18 cellular contexts compared by ENCODE assay signal in genomic region chr16:1315081-1316032, GRCh38. TPM values are rescaled to one million over a fixed set of nuclear protein-coding genes. Genes with fewer than 3 reads are reported as not detected.
DNase-seq lines count a peak whose midpoint lies in the region; ATAC-seq, FAIRE-seq and TF ChIP-seq lines count a peak whose summit lies in the region.
"Had no signal": no experiment of that assay in that cellular context is flagged by ENCODE, and none has a peak within 500 bp of the region (broad histone marks: within the 10 kb centered on the region; RNA-seq: fewer than 3 reads in every experiment).

No MANE protein-coding gene starts in this region.

- peaks cover 59% of the 10 kb centered on the region for H3K79me2 ChIP-seq in HepG2 (ENCODE audit: insufficient read depth, low read length)

- H3K4me3 ChIP-seq in HepG2 (replicated peaks in 1 of 3; ENCODE audit: insufficient read depth in 1 of 3, low read depth in 2 of 3, low read length in 3 of 3) (no peak overlapping the region), right lobe of liver (no peak overlapping the region), neuronal stem cell (ENCODE audit: low read length in 2 of 2) (no peak overlapping the region), Peyer's patch (no peak overlapping the region)
- H3K4me3 ChIP-seq: A549 had no signal

- H4K20me1 ChIP-seq in HepG2 (ENCODE audit: insufficient read depth, low read length), result peaks cover 51% of the 10 kb centered on the region

- in situ Hi-C loops in HepG2 (cut with HindIII; ENCODE audit: extremely low pct_ligation_motif_present, low pct_unique_long_range_greater_than_20kb), result no loop called here

- ATAC-seq in HepG2, result no peak
- no peak for ATAC-seq in right lobe of liver
- no peak for ATAC-seq in T-helper 17 cell
- ATAC-seq: A549, HCT116 had no signal

- no peak for TF ChIP-seq EP300 in HepG2 (IDR thresholded peaks at IDR 0.05; ENCODE audit: low read depth in 2 of 2, low read length in 2 of 2)
- TF ChIP-seq EP300 in HepG2 (CRISPR knock-in tag; IDR thresholded peaks at IDR 0.05; ENCODE audit: borderline replicate concordance), result no peak

- no peaks in the 10 kb centered on the region for H3K27me3 Mint-ChIP-seq in T-helper 17 cell
- H3K27me3 Mint-ChIP-seq: CD4-positive, alpha-beta memory T cell had no signal

- H2BK12ac ChIP-seq in neuronal stem cell (ENCODE audit: low read length), result no peak overlapping the region

- CTCF ChIA-PET in HepG2 (lab: Yijun Ruan, JAX; ENCODE audit: low intra/inter-chr PET ratio, low total read pairs), result no interaction called here

- H3K27me3 ChIP-seq in HepG2 (ENCODE audit: control insufficient read depth in 1 of 2, insufficient read depth in 2 of 2, low read length in 2 of 2) (no peaks in the 10 kb centered on the region; a peak in 2 of 5 replicates), right lobe of liver (no peaks in the 10 kb centered on the region), neuronal stem cell (ENCODE audit: control insufficient read depth in 3 of 3, insufficient read depth in 3 of 3, low read depth in 1 of 3, low read length in 3 of 3) (no peaks in the 10 kb centered on the region), Peyer's patch (no peaks in the 10 kb centered on the region)
- H3K27me3 ChIP-seq: BE2C had no signal

- BruUV-seq in HepG2 (replicated peaks; lab: Mats Ljungman, UMichigan), result no TSS peak

- H3K27ac Mint-ChIP-seq in T-helper 17 cell, result peak overlapping the region; percentile 41

- TF ChIP-seq RAD21 in HepG2 (CRISPR knock-in tag; IDR thresholded peaks at IDR 0.05), result no peak

- H2AK5ac ChIP-seq in neuronal stem cell (ENCODE audit: low read depth, low read length), result no peak overlapping the region

- no peak overlapping the region for H3K4me2 ChIP-seq in HepG2 (ENCODE audit: low read depth, low read length)
- H3K4me2 ChIP-seq in neuronal stem cell (ENCODE audit: insufficient read depth, low read length, poor library complexity, severe bottlenecking), result no peak overlapping the region
- H3K4me2 ChIP-seq: A549 had no signal

- H2BK120ac ChIP-seq in neuronal stem cell (ENCODE audit: low read depth, low read length), result no peak overlapping the region

- TF ChIP-seq POLR2A in HepG2 (IDR thresholded peaks at IDR 0.05; ENCODE audit: insufficient read depth in 1 of 2, low read depth in 2 of 2, low read length in 2 of 2) (no peak), right lobe of liver (IDR thresholded peaks at IDR 0.05) (no peak), Peyer's patch (IDR thresholded peaks at IDR 0.05) (no peak)

- peaks cover 3% of the 10 kb centered on the region for H3K36me3 Mint-ChIP-seq in T-helper 17 cell (ENCODE audit: low read depth)

- no peak for DNase-seq in HepG2 (ENCODE audit: low spot score)
- DNase-seq in right lobe of liver, result no peak
- DNase-seq in T-helper 17 cell, result no peak
- DNase-seq in neuronal stem cell (ENCODE audit: low spot score), result no peak
- DNase-seq in NCI-H748 treated with DMSO at 0.1 percent for 48 hours (lab: John Stamatoyannopoulos, UW), result no peak
- DNase-seq in foreskin melanocyte, result no peak
- DNase-seq in Peyer's patch, result no peak
- DNase-seq: BE2C; CD4-positive, alpha-beta memory T cell; DMS79 had no signal

- no peak overlapping the region for H3K14ac ChIP-seq in neuronal stem cell (ENCODE audit: low read length)

- TF ChIP-seq CTCF in HepG2 (CRISPR knock-in tag; IDR thresholded peaks at IDR 0.05) (no peak), right lobe of liver (IDR thresholded peaks at IDR 0.05) (no peak), Peyer's patch (IDR thresholded peaks at IDR 0.05) (no peak)

- H3K9me3 ChIP-seq in HepG2 (ENCODE audit: low read length) (no peaks in the 10 kb centered on the region), right lobe of liver (no peaks in the 10 kb centered on the region), T-helper 17 cell (ENCODE audit: control insufficient read depth, low read length, poor library complexity, severe bottlenecking) (no peaks in the 10 kb centered on the region), neuronal stem cell (replicated peaks in 1 of 2; ENCODE audit: control insufficient read depth in 2 of 2, insufficient read depth in 1 of 2, low read depth in 1 of 2, low read length in 2 of 2) (peaks cover 0 to 2% of the 10 kb centered on the region in 2 donors), Peyer's patch (no peaks in the 10 kb centered on the region)
- H3K9me3 ChIP-seq: A549, BE2C had no signal

- no peak overlapping the region for H2BK15ac ChIP-seq in neuronal stem cell (ENCODE audit: low read length)

- peaks cover 49% of the 10 kb centered on the region for H3K79me1 ChIP-seq in neuronal stem cell (ENCODE audit: low read depth, low read length)

- no peak overlapping the region for H4K8ac ChIP-seq in neuronal stem cell (ENCODE audit: low read depth, low read length)

- H3K4me1 ChIP-seq in HepG2 (ENCODE audit: insufficient read depth, low read length) (peaks cover 20% of the 10 kb centered on the region), right lobe of liver (peaks cover 0 to 23% (median 11%) of the 10 kb centered on the region in 4 donors), neuronal stem cell (ENCODE audit: control insufficient read depth in 2 of 2, insufficient read depth in 1 of 2, low read depth in 1 of 2, low read length in 2 of 2) (peaks cover 11 to 13% of the 10 kb centered on the region in 2 donors), Peyer's patch (peaks cover 8 to 36% (median 21%) of the 10 kb centered on the region in 4 donors)
- H3K4me1 ChIP-seq: BE2C had no signal

- H4K91ac ChIP-seq in neuronal stem cell (ENCODE audit: low read depth, low read length, poor library complexity), result no peak overlapping the region

- H3K27ac ChIP-seq in HepG2 (ENCODE audit: extremely low read length, insufficient read depth, low read length) (no peak overlapping the region), right lobe of liver (no peak overlapping the region), neuronal stem cell (replicated peaks; ENCODE audit: low read length) (no peak overlapping the region), Peyer's patch (no peak overlapping the region)
- H3K27ac ChIP-seq: A549, C4-2B, HL-60 had no signal

- H3K9ac ChIP-seq in HepG2 (ENCODE audit: insufficient read depth, low read depth, low read length), result no peak overlapping the region
- peak overlapping the region; percentile 12 for H3K9ac ChIP-seq in neuronal stem cell (ENCODE audit: low read depth, low read length, poor library complexity)

- H3K4ac ChIP-seq in neuronal stem cell (ENCODE audit: low read length), result no peak overlapping the region

- FAIRE-seq in HepG2 (lab: Jason Lieb, UNC), result no peak
- FAIRE-seq: A549, GM19239 had no signal

- intact Hi-C loops in HepG2 (cut with micrococcal nuclease; ENCODE audit: unreplicated experiment) (no loop called here), right lobe of liver (cut with DNase I) (no loop called here)

- peak overlapping the region; percentile 55 for H3K23ac ChIP-seq in neuronal stem cell (ENCODE audit: low read depth, low read length, poor library complexity)

- POLR2A ChIA-PET in HepG2 (lab: Yijun Ruan, JAX), result interaction anchor here (0.9 kb wide), 1 partner anchor 11 kb away, joined by 3 read pairs; no protein-coding TSS in a partner anchor

- peaks cover 11% of the 10 kb centered on the region for H3K4me1 Mint-ChIP-seq in T-helper 17 cell

- H3K4me3 Mint-ChIP-seq in T-helper 17 cell, result no peak overlapping the region

- 96% methylated on average over 37 of the region's 46 CpGs for WGBS in HepG2 (ENCODE audit: low lambda C conversion rate)
- WGBS in right lobe of liver (ENCODE audit: insufficient coverage, low coverage, low lambda C conversion rate, missing lambda C conversion rate), result 0% methylated on average over 1 of the region's 46 CpGs
- no CpG with 5 or more reads among the region's 46 CpGs for WGBS in neuronal stem cell (ENCODE audit: extremely low coverage in 2 of 2, insufficient read length in 2 of 2, insufficient replicate concordance in 1 of 2), 2 donors

- peaks cover 49 to 82% of the 10 kb centered on the region in 2 experiments; a peak in 4 of 5 replicates for H3K36me3 ChIP-seq in HepG2 (replicated peaks in 1 of 2; ENCODE audit: control insufficient read depth in 1 of 2, insufficient read depth in 2 of 2, low read length in 2 of 2)
- peaks cover 0 to 70% (median 36%) of the 10 kb centered on the region in 4 donors for H3K36me3 ChIP-seq in right lobe of liver
- peaks cover 75 to 99% of the 10 kb centered on the region in 2 donors for H3K36me3 ChIP-seq in neuronal stem cell (replicated peaks in 1 of 2; ENCODE audit: control insufficient read depth in 2 of 2, insufficient read depth in 2 of 2, low read length in 2 of 2)
- peaks cover 0 to 70% (median 0%) of the 10 kb centered on the region in 3 donors for H3K36me3 ChIP-seq in Peyer's patch

- H2AFZ ChIP-seq in HepG2 (ENCODE audit: low read length), result no peak overlapping the region
- H2AFZ ChIP-seq in neuronal stem cell (ENCODE audit: low read length), result no peak overlapping the region

- peak overlapping the region; percentile 24 for H2BK5ac ChIP-seq in neuronal stem cell (ENCODE audit: low read length)

- H3K18ac ChIP-seq in neuronal stem cell (ENCODE audit: low read length), result no peak overlapping the region

RNA-seq across cellular contexts. Expression of gene UBE2I, which starts 5.9 kb away (rescaled TPM):
- 75.8 and 87.9 TPM in 2 replicates for total RNA-seq in HepG2 (2016; rRNA removed; fragmentation: Illumina TruSeq; extraction: Trizol)
- 35.5 and 39.4 TPM in 2 replicates for total RNA-seq in HepG2 (2016; cell fraction: cytosol; rRNA removed; fragmentation: Illumina TruSeq; extraction: Trizol; ENCODE audit: low read depth)
- 66.6 and 79.8 TPM in 2 replicates for total RNA-seq in HepG2 (2016; cell fraction: insoluble cytoplasmic fraction; rRNA removed; fragmentation: Illumina TruSeq; extraction: Trizol)
- 55.4 and 63.3 TPM in 2 replicates for total RNA-seq in HepG2 (2016; cell fraction: membrane; rRNA removed; fragmentation: Illumina TruSeq; extraction: Trizol)
- 41.5 and 41.7 TPM in 2 replicates for total RNA-seq in HepG2 (2016; cell fraction: nucleus; rRNA removed; fragmentation: Illumina TruSeq; extraction: Trizol)
- polyA plus RNA-seq in HepG2 (2011; rRNA removed), result 79.5 and 98.9 TPM in 2 replicates
- polyA plus RNA-seq in HepG2 (2011; cell fraction: cytosol; rRNA removed), result 57.9 and 77.8 TPM in 2 replicates
- 115 and 128 TPM in 2 replicates for polyA plus RNA-seq in HepG2 (2011; cell fraction: nucleus; rRNA removed)
- polyA plus RNA-seq in HepG2 (2012), result 91.6 and 108 TPM in 2 replicates
- polyA plus RNA-seq in HepG2 (2016; cell fraction: cytosol; fragmentation: Illumina TruSeq; extraction: Trizol; ENCODE audit: low read depth), result 94.9 and 118 TPM in 2 replicates
- polyA plus RNA-seq in HepG2 (2016; cell fraction: insoluble cytoplasmic fraction; fragmentation: Illumina TruSeq; extraction: Trizol; ENCODE audit: low read depth), result 181 and 205 TPM in 2 replicates
- polyA plus RNA-seq in HepG2 (2016; cell fraction: membrane; fragmentation: Illumina TruSeq; extraction: Trizol; ENCODE audit: low read depth), result 118 and 119 TPM in 2 replicates
- polyA plus RNA-seq in HepG2 (2016; cell fraction: nucleus; fragmentation: Illumina TruSeq; extraction: Trizol; ENCODE audit: insufficient read depth, low read depth), result 163 and 194 TPM in 2 replicates
- 39.2 and 48.3 TPM in 2 replicates for polyA minus RNA-seq in HepG2 (2011; rRNA and poly(A)+ RNA removed; ENCODE audit: low replicate concordance)
- 54.8 and 55.8 TPM in 2 replicates for polyA minus RNA-seq in HepG2 (2011; cell fraction: cytosol; rRNA and poly(A)+ RNA removed)
- polyA minus RNA-seq in HepG2 (2011; cell fraction: nucleus; rRNA and poly(A)+ RNA removed), result 63.8 and 72.6 TPM in 2 replicates
- 10 to 100 TPM; 25.0 to 48.0 (median 39.3) TPM for total RNA-seq in right lobe of liver
- total RNA-seq in T-helper 17 cell, result 100 to 1,000 TPM; 233 to 249 TPM
- polyA plus RNA-seq in neuronal stem cell (2013, experiment 1 of 2), result 253 TPM
- 258 TPM for polyA plus RNA-seq in neuronal stem cell (2013, experiment 2 of 2)
- 100 to 1,000 TPM in 3 of 4 donors, 10 to 100 TPM in 1; 54.1 to 119 (median 107) TPM for total RNA-seq in Peyer's patch

RNA-seq across cellular contexts. Expression of gene BAIAP3, which starts 18.1 kb away (rescaled TPM):
- 2.0 and 3.2 TPM in 2 replicates for total RNA-seq in HepG2 (2016; rRNA removed; fragmentation: Illumina TruSeq; extraction: Trizol)
- total RNA-seq in HepG2 (2016; cell fraction: cytosol; rRNA removed; fragmentation: Illumina TruSeq; extraction: Trizol; ENCODE audit: low read depth), result 0.40 and 0.79 TPM in 2 replicates
- total RNA-seq in HepG2 (2016; cell fraction: insoluble cytoplasmic fraction; rRNA removed; fragmentation: Illumina TruSeq; extraction: Trizol), result 1.2 and 2.4 TPM in 2 replicates
- total RNA-seq in HepG2 (2016; cell fraction: membrane; rRNA removed; fragmentation: Illumina TruSeq; extraction: Trizol), result 0.80 and 1.3 TPM in 2 replicates
- 2.8 and 4.0 TPM in 2 replicates for total RNA-seq in HepG2 (2016; cell fraction: nucleus; rRNA removed; fragmentation: Illumina TruSeq; extraction: Trizol)
- 5.7 and 9.1 TPM in 2 replicates for polyA plus RNA-seq in HepG2 (2011; rRNA removed)
- 2.2 and 2.3 TPM in 2 replicates for polyA plus RNA-seq in HepG2 (2011; cell fraction: cytosol; rRNA removed)
- 91.6 and 123 TPM in 2 replicates for polyA plus RNA-seq in HepG2 (2011; cell fraction: nucleus; rRNA removed)
- polyA plus RNA-seq in HepG2 (2012), result 3.7 and 4.3 TPM in 2 replicates
- polyA plus RNA-seq in HepG2 (2016; cell fraction: cytosol; fragmentation: Illumina TruSeq; extraction: Trizol; ENCODE audit: low read depth), result 0.31 and 0.35 TPM in 2 replicates
- polyA plus RNA-seq in HepG2 (2016; cell fraction: insoluble cytoplasmic fraction; fragmentation: Illumina TruSeq; extraction: Trizol; ENCODE audit: low read depth), result 1.0 and 2.5 TPM in 2 replicates
- 0.46 and 0.62 TPM in 2 replicates for polyA plus RNA-seq in HepG2 (2016; cell fraction: membrane; fragmentation: Illumina TruSeq; extraction: Trizol; ENCODE audit: low read depth)
- 5.9 and 9.4 TPM in 2 replicates for polyA plus RNA-seq in HepG2 (2016; cell fraction: nucleus; fragmentation: Illumina TruSeq; extraction: Trizol; ENCODE audit: insufficient read depth, low read depth)
- polyA minus RNA-seq in HepG2 (2011; rRNA and poly(A)+ RNA removed; ENCODE audit: low replicate concordance), result 0.40 and 7.9 TPM in 2 replicates
- 2.1 and 2.6 TPM in 2 replicates for polyA minus RNA-seq in HepG2 (2011; cell fraction: cytosol; rRNA and poly(A)+ RNA removed)
- 12.2 and 20.9 TPM in 2 replicates for polyA minus RNA-seq in HepG2 (2011; cell fraction: nucleus; rRNA and poly(A)+ RNA removed)
- total RNA-seq in right lobe of liver, result 1 to 10 TPM; 5.4 to 7.6 (median 5.8) TPM
- total RNA-seq in T-helper 17 cell, result 10 to 100 TPM; 11.8 to 20.0 TPM
- 3.1 TPM for polyA plus RNA-seq in neuronal stem cell (2013, experiment 1 of 2)
- polyA plus RNA-seq in neuronal stem cell (2013, experiment 2 of 2), result 2.9 TPM
- 100 to 1,000 TPM in 1 of 4 donors, 10 to 100 TPM in 3; 17.9 to 160 (median 29.0) TPM for total RNA-seq in Peyer's patch

RNA-seq across cellular contexts. Expression of gene TSR3, which starts 36.3 kb away (rescaled TPM):
- total RNA-seq in HepG2 (2016; rRNA removed; fragmentation: Illumina TruSeq; extraction: Trizol), result 45.1 and 51.0 TPM in 2 replicates
- 118 and 125 TPM in 2 replicates for total RNA-seq in HepG2 (2016; cell fraction: cytosol; rRNA removed; fragmentation: Illumina TruSeq; extraction: Trizol; ENCODE audit: low read depth)
- total RNA-seq in HepG2 (2016; cell fraction: insoluble cytoplasmic fraction; rRNA removed; fragmentation: Illumina TruSeq; extraction: Trizol), result 49.3 and 52.7 TPM in 2 replicates
- total RNA-seq in HepG2 (2016; cell fraction: membrane; rRNA removed; fragmentation: Illumina TruSeq; extraction: Trizol), result 124 and 132 TPM in 2 replicates
- 18.2 and 27.2 TPM in 2 replicates for total RNA-seq in HepG2 (2016; cell fraction: nucleus; rRNA removed; fragmentation: Illumina TruSeq; extraction: Trizol)
- polyA plus RNA-seq in HepG2 (2011; rRNA removed), result 24.2 and 26.2 TPM in 2 replicates
- 32.0 and 45.5 TPM in 2 replicates for polyA plus RNA-seq in HepG2 (2011; cell fraction: cytosol; rRNA removed)
- 19.0 and 20.6 TPM in 2 replicates for polyA plus RNA-seq in HepG2 (2011; cell fraction: nucleus; rRNA removed)
- 21.4 TPM in 2 replicates for polyA plus RNA-seq in HepG2 (2012)
- 132 and 144 TPM in 2 replicates for polyA plus RNA-seq in HepG2 (2016; cell fraction: cytosol; fragmentation: Illumina TruSeq; extraction: Trizol; ENCODE audit: low read depth)
- polyA plus RNA-seq in HepG2 (2016; cell fraction: insoluble cytoplasmic fraction; fragmentation: Illumina TruSeq; extraction: Trizol; ENCODE audit: low read depth), result 51.4 and 56.6 TPM in 2 replicates
- 124 TPM in 2 replicates for polyA plus RNA-seq in HepG2 (2016; cell fraction: membrane; fragmentation: Illumina TruSeq; extraction: Trizol; ENCODE audit: low read depth)
- 43.7 and 46.5 TPM in 2 replicates for polyA plus RNA-seq in HepG2 (2016; cell fraction: nucleus; fragmentation: Illumina TruSeq; extraction: Trizol; ENCODE audit: insufficient read depth, low read depth)
- 32.8 and 34.9 TPM in 2 replicates for polyA minus RNA-seq in HepG2 (2011; rRNA and poly(A)+ RNA removed; ENCODE audit: low replicate concordance)
- 14.0 and 21.0 TPM in 2 replicates for polyA minus RNA-seq in HepG2 (2011; cell fraction: cytosol; rRNA and poly(A)+ RNA removed)
- 6.6 and 7.2 TPM in 2 replicates for polyA minus RNA-seq in HepG2 (2011; cell fraction: nucleus; rRNA and poly(A)+ RNA removed)
- total RNA-seq in right lobe of liver, result 10 to 100 TPM; 20.7 to 66.5 (median 24.5) TPM
- 10 to 100 TPM; 24.4 to 27.7 TPM for total RNA-seq in T-helper 17 cell
- polyA plus RNA-seq in neuronal stem cell (2013, experiment 1 of 2), result 32.4 TPM
- polyA plus RNA-seq in neuronal stem cell (2013, experiment 2 of 2), result 29.6 TPM
- 10 to 100 TPM; 48.2 to 62.3 (median 53.6) TPM for total RNA-seq in Peyer's patch

RNA-seq across cellular contexts. Expression of gene GNPTG, which starts 36.4 kb away (rescaled TPM):
- total RNA-seq in HepG2 (2016; rRNA removed; fragmentation: Illumina TruSeq; extraction: Trizol), result 8.8 and 22.7 TPM in 2 replicates
- 8.5 and 9.4 TPM in 2 replicates for total RNA-seq in HepG2 (2016; cell fraction: cytosol; rRNA removed; fragmentation: Illumina TruSeq; extraction: Trizol; ENCODE audit: low read depth)
- 7.2 and 22.9 TPM in 2 replicates for total RNA-seq in HepG2 (2016; cell fraction: insoluble cytoplasmic fraction; rRNA removed; fragmentation: Illumina TruSeq; extraction: Trizol)
- 11.3 and 14.3 TPM in 2 replicates for total RNA-seq in HepG2 (2016; cell fraction: membrane; rRNA removed; fragmentation: Illumina TruSeq; extraction: Trizol)
- total RNA-seq in HepG2 (2016; cell fraction: nucleus; rRNA removed; fragmentation: Illumina TruSeq; extraction: Trizol), result 18.3 and 21.7 TPM in 2 replicates
- 71.1 and 79.9 TPM in 2 replicates for polyA plus RNA-seq in HepG2 (2011; rRNA removed)
- 54.7 and 81.5 TPM in 2 replicates for polyA plus RNA-seq in HepG2 (2011; cell fraction: cytosol; rRNA removed)
- 96.1 and 122 TPM in 2 replicates for polyA plus RNA-seq in HepG2 (2011; cell fraction: nucleus; rRNA removed)
- 23.4 and 23.5 TPM in 2 replicates for polyA plus RNA-seq in HepG2 (2012)
- 15.1 and 18.1 TPM in 2 replicates for polyA plus RNA-seq in HepG2 (2016; cell fraction: cytosol; fragmentation: Illumina TruSeq; extraction: Trizol; ENCODE audit: low read depth)
- polyA plus RNA-seq in HepG2 (2016; cell fraction: insoluble cytoplasmic fraction; fragmentation: Illumina TruSeq; extraction: Trizol; ENCODE audit: low read depth), result 15.0 and 19.6 TPM in 2 replicates
- polyA plus RNA-seq in HepG2 (2016; cell fraction: membrane; fragmentation: Illumina TruSeq; extraction: Trizol; ENCODE audit: low read depth), result 15.9 and 17.7 TPM in 2 replicates
- polyA plus RNA-seq in HepG2 (2016; cell fraction: nucleus; fragmentation: Illumina TruSeq; extraction: Trizol; ENCODE audit: insufficient read depth, low read depth), result 81.4 and 87.5 TPM in 2 replicates
- polyA minus RNA-seq in HepG2 (2011; rRNA and poly(A)+ RNA removed; ENCODE audit: low replicate concordance), result 35.8 and 59.3 TPM in 2 replicates
- polyA minus RNA-seq in HepG2 (2011; cell fraction: cytosol; rRNA and poly(A)+ RNA removed), result 14.2 and 19.1 TPM in 2 replicates
- polyA minus RNA-seq in HepG2 (2011; cell fraction: nucleus; rRNA and poly(A)+ RNA removed), result 7.6 and 15.6 TPM in 2 replicates
- 10 to 100 TPM; 44.3 to 72.8 (median 63.0) TPM for total RNA-seq in right lobe of liver
- 10 to 100 TPM; 39.2 to 48.0 TPM for total RNA-seq in T-helper 17 cell
- 14.7 TPM for polyA plus RNA-seq in neuronal stem cell (2013, experiment 1 of 2)
- 13.2 TPM for polyA plus RNA-seq in neuronal stem cell (2013, experiment 2 of 2)
- total RNA-seq in Peyer's patch, result 10 to 100 TPM; 51.1 to 83.3 (median 65.0) TPM

RNA-seq across cellular contexts. Expression of gene TPSD1, which starts 59.5 kb away (rescaled TPM):
- not detected in 2 replicates for total RNA-seq in HepG2 (2016; rRNA removed; fragmentation: Illumina TruSeq; extraction: Trizol)
- not detected in 2 replicates for total RNA-seq in HepG2 (2016; cell fraction: cytosol; rRNA removed; fragmentation: Illumina TruSeq; extraction: Trizol; ENCODE audit: low read depth)
- not detected in 2 replicates for total RNA-seq in HepG2 (2016; cell fraction: insoluble cytoplasmic fraction; rRNA removed; fragmentation: Illumina TruSeq; extraction: Trizol)
- total RNA-seq in HepG2 (2016; cell fraction: membrane; rRNA removed; fragmentation: Illumina TruSeq; extraction: Trizol), result not detected in 2 replicates
- total RNA-seq in HepG2 (2016; cell fraction: nucleus; rRNA removed; fragmentation: Illumina TruSeq; extraction: Trizol), result not detected in 2 replicates
- polyA plus RNA-seq in HepG2 (2011; rRNA removed), result not detected in 2 replicates
- polyA plus RNA-seq in HepG2 (2011; cell fraction: cytosol; rRNA removed), result not detected in 2 replicates
- polyA plus RNA-seq in HepG2 (2011; cell fraction: nucleus; rRNA removed), result not detected in 2 replicates
- not detected in 2 replicates for polyA plus RNA-seq in HepG2 (2012)
- not detected in 2 replicates for polyA plus RNA-seq in HepG2 (2016; cell fraction: cytosol; fragmentation: Illumina TruSeq; extraction: Trizol; ENCODE audit: low read depth)
- not detected in 2 replicates for polyA plus RNA-seq in HepG2 (2016; cell fraction: insoluble cytoplasmic fraction; fragmentation: Illumina TruSeq; extraction: Trizol; ENCODE audit: low read depth)
- not detected in 2 replicates for polyA plus RNA-seq in HepG2 (2016; cell fraction: membrane; fragmentation: Illumina TruSeq; extraction: Trizol; ENCODE audit: low read depth)
- not detected in 2 replicates for polyA plus RNA-seq in HepG2 (2016; cell fraction: nucleus; fragmentation: Illumina TruSeq; extraction: Trizol; ENCODE audit: insufficient read depth, low read depth)
- not detected in 2 replicates for polyA minus RNA-seq in HepG2 (2011; rRNA and poly(A)+ RNA removed; ENCODE audit: low replicate concordance)
- not detected in 2 replicates for polyA minus RNA-seq in HepG2 (2011; cell fraction: cytosol; rRNA and poly(A)+ RNA removed)
- polyA minus RNA-seq in HepG2 (2011; cell fraction: nucleus; rRNA and poly(A)+ RNA removed), result not detected in 2 replicates
- total RNA-seq in right lobe of liver, result not detected
- not detected for total RNA-seq in T-helper 17 cell
- polyA plus RNA-seq in neuronal stem cell (2013, experiment 1 of 2), result 0.06 TPM
- polyA plus RNA-seq in neuronal stem cell (2013, experiment 2 of 2), result not detected
- total RNA-seq in Peyer's patch, result 10 to 100 TPM in 3 of 4 donors, not detected in 1; 10.3 to 61.1 (median 24.1) TPM
- total RNA-seq: CD4-positive, alpha-beta memory T cell; G401; H4 had no signal
- polyA plus RNA-seq: A549; AG04450; CD4-positive, alpha-beta memory T cell had no signal
